In the genomic region with DNA sequence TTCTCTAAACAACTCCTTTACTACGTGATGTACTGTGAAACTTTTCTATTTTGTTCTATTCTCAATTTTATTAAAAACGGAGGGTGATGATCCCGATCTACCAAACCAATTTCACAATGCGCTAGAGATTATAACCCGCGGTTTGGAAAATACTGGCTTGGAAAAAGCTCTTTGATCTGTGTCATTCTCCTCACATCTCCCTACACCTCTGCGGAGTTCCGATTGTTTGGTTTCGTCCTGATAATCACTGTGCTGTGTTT, we compare ENCODE assay signal across 8 cellular contexts. TPM values are rescaled to one million over a fixed set of nuclear protein-coding genes. Genes with fewer than 3 reads are reported as not detected.
DNase-seq lines count a peak whose midpoint lies in the region; ATAC-seq and TF ChIP-seq lines count a peak whose summit lies in the region.

No MANE protein-coding gene starts in this region.

- TF ChIP-seq CTCF in AG10803 (conservative IDR thresholded peaks at IDR 0.05; ENCODE audit: low read length) (no peak), epithelial cell of esophagus (IDR thresholded peaks at IDR 0.05; ENCODE audit: insufficient read depth, low read depth, low read length, missing control alignments) (no peak)

- no peak for ATAC-seq in GM21526 (IDR thresholded peaks at IDR 0.05; ENCODE audit: low FRiP score, unreplicated experiment)

- H2AFZ ChIP-seq in neuron (ENCODE audit: low read depth, low read length): peak overlapping the region; percentile 75

- DNase-seq in AG10803 (ENCODE audit: low read depth) (no peak), MG63 (no peak), epithelial cell of esophagus (ENCODE audit: low read depth) (no peak), SIG-M5 (lab: John Stamatoyannopoulos, UW) (no peak), AG20443 (ENCODE audit: low spot score) (no peak), kidney glomerular epithelial cell (lab: John Stamatoyannopoulos, UW) (no peak)

- H3K4me3 ChIP-seq in AG10803 (ENCODE audit: low read length) (peak overlapping the region; percentile 72), MG63 (peak overlapping the region; percentile 94), epithelial cell of esophagus (ENCODE audit: low read length) (peak overlapping the region; percentile 59), neuron (ENCODE audit: low read length) (peak overlapping the region; percentile 79)

- H3K36me3 ChIP-seq in MG63 (no peaks in the 10 kb centered on the region), neuron (ENCODE audit: insufficient read depth, low read length) (no peaks in the 10 kb centered on the region)

- H3K4me1 ChIP-seq in neuron (ENCODE audit: insufficient read depth, low read length): peaks cover 27% of the 10 kb centered on the region

- H3K27me3 ChIP-seq in MG63 (no peaks in the 10 kb centered on the region), neuron (ENCODE audit: insufficient read depth, low read length) (no peaks in the 10 kb centered on the region)

- H3K9me3 ChIP-seq in MG63 (no peaks in the 10 kb centered on the region), neuron (ENCODE audit: low read length) (no peaks in the 10 kb centered on the region)

RNA-seq across cellular contexts. Expression of a gene that starts 0.6 kb away (rescaled TPM):
- 39.3 and 56.5 TPM in 2 replicates for total RNA-seq in MG63 (2014; rRNA removed; shearing (Covaris generic); ENCODE audit: low replicate concordance)
